In the genomic region with DNA sequence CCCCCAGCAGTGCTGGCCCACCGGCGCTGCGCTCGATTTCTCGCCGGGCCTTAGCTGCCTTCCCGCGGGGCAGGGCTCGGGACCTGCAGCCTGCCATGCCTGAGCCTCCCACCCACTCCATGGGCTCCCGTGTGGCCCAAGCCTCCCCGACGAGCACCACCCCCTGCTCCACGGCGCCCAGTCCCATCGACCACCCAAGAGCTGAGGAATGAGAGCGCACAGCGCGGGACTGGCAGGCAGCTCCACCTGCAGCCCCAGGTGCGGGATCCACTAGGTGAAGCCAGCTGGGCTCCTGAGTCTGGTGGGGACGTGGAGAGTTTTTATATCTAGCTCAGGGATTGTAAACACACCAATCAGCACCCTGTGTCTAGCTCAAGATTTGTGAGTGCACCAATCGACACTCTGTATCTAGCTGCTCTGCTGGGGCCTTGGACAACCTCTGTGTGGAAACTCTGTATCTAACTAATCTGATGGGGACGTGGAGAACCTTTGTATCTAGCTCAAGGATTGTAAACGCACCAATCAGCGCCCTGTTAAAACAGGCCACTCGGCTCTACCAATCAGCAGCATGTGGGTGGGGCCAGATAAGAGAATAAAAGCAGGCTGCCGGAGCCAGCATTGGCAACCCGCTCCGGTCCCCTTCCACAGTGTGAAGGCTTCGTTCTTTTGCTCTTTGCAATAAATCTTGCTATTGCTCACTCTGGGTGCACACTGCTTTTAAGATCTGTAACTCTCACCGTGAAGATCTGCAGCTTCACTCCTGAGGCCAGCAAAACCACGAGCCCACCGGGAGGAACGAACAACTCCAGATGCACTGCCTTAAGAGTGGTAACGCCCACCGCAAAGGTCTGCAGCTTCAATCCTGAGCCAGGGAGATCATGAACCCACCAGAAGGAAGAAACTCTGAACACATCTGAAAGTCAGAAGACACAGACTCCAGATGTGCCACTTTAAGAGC, we compare ENCODE assay signal across 7 cellular contexts. TPM values are rescaled to one million over a fixed set of nuclear protein-coding genes. Genes with fewer than 3 reads are reported as not detected.
A peak's percentile ranks its signal among the peaks of the same experiment; 100 is the strongest.
DNase-seq lines count a peak whose midpoint lies in the region; ATAC-seq and TF ChIP-seq lines count a peak whose summit lies in the region.
"Not testable (repeated sequence)": the region's sequence is repeated elsewhere in the genome, so short reads cannot be mapped to it uniquely, and the experiment has no call there.

No MANE protein-coding gene starts in this region.

- not testable (repeated sequence) for TF ChIP-seq CTCF in nephron (IDR thresholded peaks at IDR 0.05; ENCODE audit: unreplicated experiment in 3 of 3)

- not testable (repeated sequence) for H3K36me3 ChIP-seq in CD4-positive, CD25-positive, alpha-beta regulatory T cell (ENCODE audit: control insufficient read depth, insufficient read depth, low read length)

- not testable (repeated sequence) for H3K9me3 ChIP-seq in CD4-positive, CD25-positive, alpha-beta regulatory T cell (ENCODE audit: control insufficient read depth in 2 of 2, low read length in 2 of 2)

- POLR2A ChIA-PET in activated naive CD8-positive, alpha-beta T cell treated with anti-CD3 and anti-CD28 coated beads, Interleukin-2, amount 10 ng/mL, durations not matched to agents 7 days and 5 days (lab: Charles Lee): not testable (repeated sequence)

- not testable (repeated sequence) for DNase-seq in CD4-positive, CD25-positive, alpha-beta regulatory T cell; activated CD4-positive, alpha-beta T cell treated with anti-CD3 and anti-CD28 coated beads, Interleukin-2, amount 10 ng/mL, durations not matched to agents 24 days and 14 days; activated naive CD8-positive, alpha-beta T cell treated with anti-CD3 and anti-CD28 coated beads, Interleukin-2, amount 10 ng/mL, durations not matched to agents 7 days and 5 days
- DNase-seq in Jurkat, Clone E6-1 (ENCODE audit: low read depth, low spot score): peak; percentile 82
- DNase-seq in islet precursor cell: peak; percentile 43

- H3K36me3 Mint-ChIP-seq in CD4-positive, CD25-positive, alpha-beta regulatory T cell; activated CD4-positive, alpha-beta T cell treated with anti-CD3 and anti-CD28 coated beads, Interleukin-2, amount 10 ng/mL, durations not matched to agents 24 days and 14 days (ENCODE audit: low read depth); nephron (ENCODE audit: low read depth); stimulated activated naive CD8-positive, alpha-beta T cell treated with anti-CD3 and anti-CD28 coated beads, Interleukin-15, Interleukin-2, amounts not matched to agents 100 ng/mL and 50 ng/mL, for 24 hours (ENCODE audit: low read depth): not testable (repeated sequence)
- H3K36me3 Mint-ChIP-seq in activated naive CD8-positive, alpha-beta T cell treated with anti-CD3 and anti-CD28 coated beads, Interleukin-2, amount 10 ng/mL, durations not matched to agents 7 days and 5 days: peaks cover 16% of the 10 kb centered on the region

- H3K4me3 ChIP-seq in CD4-positive, CD25-positive, alpha-beta regulatory T cell (ENCODE audit: low read depth, low read length); Jurkat, Clone E6-1 (ENCODE audit: low read length): not testable (repeated sequence)

- H3K4me1 Mint-ChIP-seq in CD4-positive, CD25-positive, alpha-beta regulatory T cell: peaks cover 22 to 62% (median 40%) of the 10 kb centered on the region in 4 donors
- H3K4me1 Mint-ChIP-seq in activated CD4-positive, alpha-beta T cell treated with anti-CD3 and anti-CD28 coated beads, Interleukin-2, amount 10 ng/mL, durations not matched to agents 24 days and 14 days: peaks cover 37% of the 10 kb centered on the region
- H3K4me1 Mint-ChIP-seq in activated naive CD8-positive, alpha-beta T cell treated with anti-CD3 and anti-CD28 coated beads, Interleukin-2, amount 10 ng/mL, durations not matched to agents 7 days and 5 days: peaks cover 37% of the 10 kb centered on the region
- H3K4me1 Mint-ChIP-seq in nephron: peaks cover 25% of the 10 kb centered on the region
- H3K4me1 Mint-ChIP-seq in stimulated activated naive CD8-positive, alpha-beta T cell treated with anti-CD3 and anti-CD28 coated beads, Interleukin-15, Interleukin-2, amounts not matched to agents 100 ng/mL and 50 ng/mL, for 24 hours (ENCODE audit: low read depth): peaks cover 50% of the 10 kb centered on the region

- intact Hi-C loops in activated CD4-positive, alpha-beta T cell treated with anti-CD3 and anti-CD28 coated beads, Interleukin-2, amount 10 ng/mL, durations not matched to agents 24 days and 14 days (cut with micrococcal nuclease): not testable (repeated sequence)

- not testable (repeated sequence) for H3K9me3 Mint-ChIP-seq in CD4-positive, CD25-positive, alpha-beta regulatory T cell; activated CD4-positive, alpha-beta T cell treated with anti-CD3 and anti-CD28 coated beads, Interleukin-2, amount 10 ng/mL, durations not matched to agents 24 days and 14 days; activated naive CD8-positive, alpha-beta T cell treated with anti-CD3 and anti-CD28 coated beads, Interleukin-2, amount 10 ng/mL, durations not matched to agents 7 days and 5 days; nephron; stimulated activated naive CD8-positive, alpha-beta T cell treated with anti-CD3 and anti-CD28 coated beads, Interleukin-15, Interleukin-2, amounts not matched to agents 100 ng/mL and 50 ng/mL, for 24 hours

- not testable (repeated sequence) for ATAC-seq in CD4-positive, CD25-positive, alpha-beta regulatory T cell (ENCODE audit: low read depth in 2 of 2); activated naive CD8-positive, alpha-beta T cell treated with anti-CD3 and anti-CD28 coated beads, Interleukin-2, amount 10 ng/mL, durations not matched to agents 7 days and 5 days (ENCODE audit: low read depth)

- peak overlapping the region; percentile 88 to 91 (median 90) for H3K27ac Mint-ChIP-seq in CD4-positive, CD25-positive, alpha-beta regulatory T cell
- peak overlapping the region; percentile 59 for H3K27ac Mint-ChIP-seq in activated CD4-positive, alpha-beta T cell treated with anti-CD3 and anti-CD28 coated beads, Interleukin-2, amount 10 ng/mL, durations not matched to agents 24 days and 14 days
- H3K27ac Mint-ChIP-seq in activated naive CD8-positive, alpha-beta T cell treated with anti-CD3 and anti-CD28 coated beads, Interleukin-2, amount 10 ng/mL, durations not matched to agents 7 days and 5 days: peak overlapping the region; percentile 68
- peak overlapping the region; percentile 3 to 5 (median 5) for H3K27ac Mint-ChIP-seq in nephron
- H3K27ac Mint-ChIP-seq in stimulated activated naive CD8-positive, alpha-beta T cell treated with anti-CD3 and anti-CD28 coated beads, Interleukin-15, Interleukin-2, amounts not matched to agents 100 ng/mL and 50 ng/mL, for 24 hours: peak overlapping the region; percentile 62

- H3K27me3 Mint-ChIP-seq in CD4-positive, CD25-positive, alpha-beta regulatory T cell; activated CD4-positive, alpha-beta T cell treated with anti-CD3 and anti-CD28 coated beads, Interleukin-2, amount 10 ng/mL, durations not matched to agents 24 days and 14 days; activated naive CD8-positive, alpha-beta T cell treated with anti-CD3 and anti-CD28 coated beads, Interleukin-2, amount 10 ng/mL, durations not matched to agents 7 days and 5 days; nephron (ENCODE audit: low read depth); stimulated activated naive CD8-positive, alpha-beta T cell treated with anti-CD3 and anti-CD28 coated beads, Interleukin-15, Interleukin-2, amounts not matched to agents 100 ng/mL and 50 ng/mL, for 24 hours: not testable (repeated sequence)

- H3K4me3 Mint-ChIP-seq in CD4-positive, CD25-positive, alpha-beta regulatory T cell: peak overlapping the region in 3 of 4 donors; percentile 3 to 54 (median 52)
- not testable (repeated sequence) for H3K4me3 Mint-ChIP-seq in activated CD4-positive, alpha-beta T cell treated with anti-CD3 and anti-CD28 coated beads, Interleukin-2, amount 10 ng/mL, durations not matched to agents 24 days and 14 days; activated naive CD8-positive, alpha-beta T cell treated with anti-CD3 and anti-CD28 coated beads, Interleukin-2, amount 10 ng/mL, durations not matched to agents 7 days and 5 days; nephron; stimulated activated naive CD8-positive, alpha-beta T cell treated with anti-CD3 and anti-CD28 coated beads, Interleukin-15, Interleukin-2, amounts not matched to agents 100 ng/mL and 50 ng/mL, for 24 hours

- H3K27me3 ChIP-seq in CD4-positive, CD25-positive, alpha-beta regulatory T cell (ENCODE audit: control insufficient read depth, insufficient read depth, low read length): not testable (repeated sequence)

- H3K27ac ChIP-seq in CD4-positive, CD25-positive, alpha-beta regulatory T cell (ENCODE audit: insufficient read depth, low read length, poor library complexity, severe bottlenecking): not testable (repeated sequence)

- H3K4me1 ChIP-seq in CD4-positive, CD25-positive, alpha-beta regulatory T cell (ENCODE audit: control insufficient read depth, insufficient read depth, low read length, poor library complexity, severe bottlenecking): peaks cover 45% of the 10 kb centered on the region

RNA-seq across cellular contexts. Expression of a gene that starts 18.2 kb away (rescaled TPM):
- 1.3 TPM for total RNA-seq in CD4-positive, CD25-positive, alpha-beta regulatory T cell
- polyA plus RNA-seq in CD4-positive, CD25-positive, alpha-beta regulatory T cell: not detected
- polyA plus RNA-seq in Jurkat, Clone E6-1 (2012; ENCODE audit: insufficient read depth, insufficient read length): not detected
- 0.09 TPM in 1 of 2 replicates, not detected in the other for total RNA-seq in activated CD4-positive, alpha-beta T cell treated with anti-CD3 and anti-CD28 coated beads, Interleukin-2, amount 10 ng/mL, durations not matched to agents 24 days and 14 days
- under 1 TPM; 0.23 to 0.44 TPM for total RNA-seq in activated naive CD8-positive, alpha-beta T cell treated with anti-CD3 and anti-CD28 coated beads, Interleukin-2, amount 10 ng/mL, durations not matched to agents 7 days and 5 days

RNA-seq across cellular contexts. Expression of a gene that starts 57.6 kb away (rescaled TPM):
- total RNA-seq in CD4-positive, CD25-positive, alpha-beta regulatory T cell: 3.6 TPM
- 10 to 100 TPM in 1 of 4 donors, 1 to 10 TPM in 3; 4.8 to 10.3 (median 7.4) TPM for polyA plus RNA-seq in CD4-positive, CD25-positive, alpha-beta regulatory T cell
- 35.3 TPM for polyA plus RNA-seq in Jurkat, Clone E6-1 (2012; ENCODE audit: insufficient read depth, insufficient read length)
- 35.6 and 40.5 TPM in 2 replicates for total RNA-seq in activated CD4-positive, alpha-beta T cell treated with anti-CD3 and anti-CD28 coated beads, Interleukin-2, amount 10 ng/mL, durations not matched to agents 24 days and 14 days
- 10 to 100 TPM in 1 of 2 experiments, 1 to 10 TPM in 1; 8.8 to 14.0 TPM for total RNA-seq in activated naive CD8-positive, alpha-beta T cell treated with anti-CD3 and anti-CD28 coated beads, Interleukin-2, amount 10 ng/mL, durations not matched to agents 7 days and 5 days

Comparison
In these comparisons a context has a peak if more than half of its experiments do, and no peak if none do; other contexts are left out.
1. H3K27ac Mint-ChIP-seq: peak in every context shown above with its lines; median percentile 90 in CD4-positive, CD25-positive, alpha-beta regulatory T cell; 68 in activated naive CD8-positive, alpha-beta T cell treated with anti-CD3 and anti-CD28 coated beads, Interleukin-2, amount 10 ng/mL, durations not matched to agents 7 days and 5 days; 62 in stimulated activated naive CD8-positive, alpha-beta T cell treated with anti-CD3 and anti-CD28 coated beads, Interleukin-15, Interleukin-2, amounts not matched to agents 100 ng/mL and 50 ng/mL, for 24 hours; 59 in activated CD4-positive, alpha-beta T cell treated with anti-CD3 and anti-CD28 coated beads, Interleukin-2, amount 10 ng/mL, durations not matched to agents 24 days and 14 days; 5 in nephron.